In genomic region chr9:134811673-134812668, GRCh38 we compare ENCODE assay signal across 1 cellular context.
TF ChIP-seq lines count a peak whose summit lies in the region.

No MANE protein-coding gene starts in this region.

TF ChIP-seq in H1, 55 proteins besides CTCF, POLR2A, EP300 and RAD21 (continued from another document):
- TF ChIP-seq CHD7 (IDR thresholded peaks at IDR 0.05; ENCODE audit: insufficient replicate concordance, low read length): no peak
